ENCODE assay signal across 34 cellular contexts in genomic region chr9:122172131-122172530, GRCh38. TPM values are rescaled to one million over a fixed set of nuclear protein-coding genes. Genes with fewer than 3 reads are reported as not detected.
"Had no signal": no experiment of that assay in that cellular context is flagged by ENCODE, and none has a peak within 500 bp of the region (broad histone marks: within the 10 kb centered on the region; RNA-seq: fewer than 3 reads in every experiment).

No MANE protein-coding gene starts in this region.

- ATAC-seq: activated naive CD4-positive, alpha-beta T cell treated with anti-CD3 and anti-CD28 coated beads, Interleukin-2, amount 50 U/mL, for 72 hours; activated T-cell treated with anti-CD3 and anti-CD28 coated beads, Interleukin-2, amount 50 U/mL, for 72 hours; effector memory CD8-positive, alpha-beta T cell; gastroesophageal sphincter; heart right ventricle; WTC11 had no signal

- H3K4me1 ChIP-seq: ascending aorta, breast epithelium, esophagus squamous epithelium, gastroesophageal sphincter had no signal

- H3K4me3 ChIP-seq: ascending aorta, breast epithelium, cardiac muscle cell, coronary artery, esophagus squamous epithelium, gastroesophageal sphincter, heart right ventricle had no signal

- H3K36me3 ChIP-seq: ascending aorta, breast epithelium, cardiac muscle cell, esophagus squamous epithelium, gastroesophageal sphincter, heart right ventricle had no signal

- DNase-seq: activated CD4-positive, alpha-beta memory T cell treated with anti-CD3 and anti-CD28 coated beads, Interleukin-2, amount 10 ng/mL, durations not matched to agents 7 days and 5 days; activated CD4-positive, alpha-beta T cell treated with anti-CD3 and anti-CD28 coated beads for 1 hour; activated CD4-positive, alpha-beta T cell treated with anti-CD3 and anti-CD28 coated beads for 4 hours; activated CD4-positive, alpha-beta T cell treated with anti-CD3 and anti-CD28 coated beads, Interleukin-2, amount 10 ng/mL, durations not matched to agents 7 days and 5 days; activated CD4-positive, alpha-beta T cell treated with anti-CD3 and anti-CD28 coated beads, Interleukin-2, amount 50 U/mL, for 4 hours; activated CD8-positive, alpha-beta memory T cell treated with anti-CD3 and anti-CD28 coated beads, Interleukin-2, amount 50 U/mL, for 48 hours; activated gamma-delta T cell; activated naive CD4-positive, alpha-beta T cell; activated naive CD4-positive, alpha-beta T cell treated with anti-CD3 and anti-CD28 coated beads, Interleukin-2, amount 10 ng/mL, durations not matched to agents 7 days and 5 days; activated naive CD8-positive, alpha-beta T cell treated with anti-CD3 and anti-CD28 coated beads, Interleukin-2, amount 10 ng/mL, durations not matched to agents 7 days and 5 days; activated T-cell treated with anti-CD3 and anti-CD28 coated beads for 4 hours; activated T-cell treated with anti-CD3 and anti-CD28 coated beads, Interleukin-2, amount 50 U/mL, for 24 hours; activated T-cell treated with anti-CD3 and anti-CD28 coated beads, Interleukin-2, amount 50 U/mL, for 72 hours; central memory CD4-positive, alpha-beta T cell; cerebellar nuclear complex; effector CD4-positive, alpha-beta T cell; effector memory CD8-positive, alpha-beta T cell; esophagus squamous epithelium; foreskin melanocyte; heart right ventricle; T-helper 2 cell had no signal

- H3K27ac ChIP-seq: ascending aorta, breast epithelium, cardiac muscle cell, coronary artery, esophagus squamous epithelium, gastroesophageal sphincter, heart right ventricle, VCaP had no signal

- H3K9me3 ChIP-seq: ascending aorta, breast epithelium, esophagus squamous epithelium, gastroesophageal sphincter, heart right ventricle had no signal

- H3K27me3 ChIP-seq: ascending aorta, breast epithelium had no signal

- FAIRE-seq: TTC549 had no signal

RNA-seq across cellular contexts. Expression of gene MORN5, which starts 12.4 kb away (rescaled TPM):
- total RNA-seq: activated CD4-positive, alpha-beta memory T cell treated with anti-CD3 and anti-CD28 coated beads, Interleukin-2, amount 10 ng/mL, durations not matched to agents 7 days and 5 days; activated CD4-positive, alpha-beta T cell treated with anti-CD3 and anti-CD28 coated beads, Interleukin-2, amount 10 ng/mL, durations not matched to agents 7 days and 5 days; activated naive CD8-positive, alpha-beta T cell treated with anti-CD3 and anti-CD28 coated beads, Interleukin-2, amount 10 ng/mL, durations not matched to agents 7 days and 5 days; activated T-cell treated with anti-CD3 and anti-CD28 coated beads, Interleukin-2, amount 50 U/mL, for 72 hours; ascending aorta; breast epithelium; cardiac muscle cell; esophagus squamous epithelium; fibroblast of villous mesenchyme; glomerular endothelial cell; heart right ventricle; T-helper 1 cell treated with Interleukin-12 subunit alpha and Interleukin-12 subunit beta and Interleukin-4 antibody, amounts not matched to agents 30 ng/mL and 1 ng/mL, for 36 hours; WTC11 had no signal
- polyA plus RNA-seq: cardiac muscle cell, fibroblast of lung, heart right ventricle had no signal

RNA-seq across cellular contexts. Expression of gene LHX6, which starts 56.6 kb away (rescaled TPM):
- total RNA-seq: activated CD4-positive, alpha-beta memory T cell treated with anti-CD3 and anti-CD28 coated beads, Interleukin-2, amount 10 ng/mL, durations not matched to agents 7 days and 5 days; activated CD4-positive, alpha-beta T cell treated with anti-CD3 and anti-CD28 coated beads, Interleukin-2, amount 10 ng/mL, durations not matched to agents 7 days and 5 days; activated naive CD8-positive, alpha-beta T cell treated with anti-CD3 and anti-CD28 coated beads, Interleukin-2, amount 10 ng/mL, durations not matched to agents 7 days and 5 days; fibroblast of lung; fibroblast of villous mesenchyme; T-helper 1 cell treated with Interleukin-12 subunit alpha and Interleukin-12 subunit beta and Interleukin-4 antibody, amounts not matched to agents 30 ng/mL and 1 ng/mL, for 36 hours had no signal
- polyA plus RNA-seq: cardiac muscle cell had no signal
